In the genomic region with DNA sequence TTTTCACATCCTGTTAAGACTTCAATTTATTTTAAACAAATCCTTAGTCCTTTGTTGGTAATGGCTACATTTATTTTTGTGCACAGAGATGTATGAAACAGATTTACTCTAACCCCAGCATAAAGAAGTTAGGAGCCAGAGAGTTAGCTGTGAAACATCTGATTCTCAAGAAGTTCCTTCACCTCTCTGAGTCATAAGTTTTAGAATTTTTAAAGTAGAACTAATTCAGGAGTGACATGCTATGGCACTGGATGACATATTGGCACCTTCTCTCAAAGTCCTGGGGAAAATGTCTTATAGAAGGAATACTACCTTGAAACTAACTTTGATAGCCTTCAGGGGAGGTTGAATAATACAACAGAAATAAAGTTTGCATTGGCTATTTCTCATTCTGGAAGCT, we compare ENCODE assay signal across 19 cellular contexts. TPM values are rescaled to one million over a fixed set of nuclear protein-coding genes. Genes with fewer than 3 reads are reported as not detected.
DNase-seq lines count a peak whose midpoint lies in the region; ATAC-seq and TF ChIP-seq lines count a peak whose summit lies in the region.
"Had no signal": no experiment of that assay in that cellular context is flagged by ENCODE, and none has a peak within 500 bp of the region (broad histone marks: within the 10 kb centered on the region; RNA-seq: fewer than 3 reads in every experiment).

No MANE protein-coding gene starts in this region.

- no peak overlapping the region for H3K27ac ChIP-seq in GM23338 (ENCODE audit: low read depth)
- peak overlapping the region; percentile 97 for H3K27ac ChIP-seq in PC-9
- peak overlapping the region; percentile 83 for H3K27ac ChIP-seq in epithelial cell of prostate
- H3K27ac ChIP-seq: BLaER1 treated with 17β-estradiol and CSF1 and Interleukin-3, amounts not matched to agents 10 nM and 100 nM had no signal

- POLR2A ChIA-PET in PC-9 (lab: Charles Lee; ENCODE audit: unreplicated experiment), result no interaction called here

- H3K4me3 ChIP-seq in GM23338, result no peak overlapping the region
- H3K4me3 ChIP-seq in PC-9, result no peak overlapping the region
- H3K4me3 ChIP-seq: BLaER1 treated with 17β-estradiol and CSF1 and Interleukin-3, amounts not matched to agents 10 nM and 100 nM; HAP-1 had no signal

- H3K4me1 ChIP-seq in GM23338 (ENCODE audit: insufficient read depth) (peaks cover 2% of the 10 kb centered on the region; the same call in 1 of the 2 replicates), PC-9 (replicated peaks; ENCODE audit: insufficient read depth) (peaks cover 57% of the 10 kb centered on the region)
- H3K4me1 ChIP-seq: BLaER1 treated with 17β-estradiol and CSF1 and Interleukin-3, amounts not matched to agents 10 nM and 100 nM; HAP-1 had no signal

- H3K4me1 Mint-ChIP-seq in GM23338, result peaks cover 9% of the 10 kb centered on the region; the same call in 2 of the 3 replicates
- H3K4me1 Mint-ChIP-seq: CD4-positive, CD25-positive, alpha-beta regulatory T cell; IgD-negative memory B cell had no signal

- H2AFZ ChIP-seq in GM23338, result peak overlapping the region; percentile 28; the same call in 1 of the 2 replicates
- no peak overlapping the region for H2AFZ ChIP-seq in PC-9

- no peaks in the 10 kb centered on the region for H3K9me3 Mint-ChIP-seq in GM23338

- H3K36me3 ChIP-seq in GM23338 (ENCODE audit: insufficient read depth), result no peaks in the 10 kb centered on the region
- H3K36me3 ChIP-seq in PC-9 (ENCODE audit: low read depth), result no peaks in the 10 kb centered on the region
- H3K36me3 ChIP-seq: BLaER1 treated with 17β-estradiol and CSF1 and Interleukin-3, amounts not matched to agents 10 nM and 100 nM; HAP-1 had no signal

- no TSS peak for BruUV-seq in PC-9 (replicated peaks; lab: Mats Ljungman, UMichigan)

- H3K79me2 ChIP-seq in GM23338 (replicated peaks; ENCODE audit: insufficient read depth), result no peaks in the 10 kb centered on the region
- H3K79me2 ChIP-seq in PC-9 (ENCODE audit: low read depth), result no peaks in the 10 kb centered on the region

- no peak for ATAC-seq in GM23338
- no peak for ATAC-seq in HG03378 (IDR thresholded peaks at IDR 0.05; ENCODE audit: unreplicated experiment)
- ATAC-seq in GM21737 (IDR thresholded peaks at IDR 0.05; ENCODE audit: unreplicated experiment), result no peak

- H3K4me3 Mint-ChIP-seq in GM23338, result no peak overlapping the region
- H3K4me3 Mint-ChIP-seq: CD4-positive, CD25-positive, alpha-beta regulatory T cell; HFFc6; IgD-negative memory B cell had no signal

- CTCF ChIA-PET in PC-9 (lab: Charles Lee), result no interaction called here

- H3K4me2 ChIP-seq in GM23338, result no peak overlapping the region
- peak overlapping the region; percentile 76 for H3K4me2 ChIP-seq in PC-9
- H3K4me2 ChIP-seq: BLaER1 treated with 17β-estradiol and CSF1 and Interleukin-3, amounts not matched to agents 10 nM and 100 nM had no signal

- H3K9me2 ChIP-seq in GM23338 (ENCODE audit: insufficient read depth), result 0 out of 2 replicates have a peak, but pooled peaks cover 4% of the 10 kb centered on the region
- H3K9me2 ChIP-seq in PC-9 (ENCODE audit: insufficient read depth), result no peaks in the 10 kb centered on the region

- H4K20me1 ChIP-seq in GM23338 (replicated peaks; ENCODE audit: insufficient read depth) (no peaks in the 10 kb centered on the region), PC-9 (ENCODE audit: insufficient read depth) (no peaks in the 10 kb centered on the region)
- H4K20me1 ChIP-seq: BLaER1 treated with 17β-estradiol and CSF1 and Interleukin-3, amounts not matched to agents 10 nM and 100 nM had no signal

- H3K27me3 ChIP-seq in GM23338 (ENCODE audit: insufficient read depth) (no peaks in the 10 kb centered on the region), PC-9 (ENCODE audit: insufficient read depth, low read depth) (no peaks in the 10 kb centered on the region)

- no peak overlapping the region for H3K27ac Mint-ChIP-seq in GM23338
- H3K27ac Mint-ChIP-seq: CD4-positive, CD25-positive, alpha-beta regulatory T cell; HFFc6; IgD-negative memory B cell had no signal

- no peak for DNase-seq in GM23338 (ENCODE audit: low spot score)
- DNase-seq in PC-9, result peak in 1 of 2 experiments; percentile 47
- DNase-seq in epithelial cell of prostate (ENCODE audit: low read depth, low spot score), result no peak
- peak; percentile 12 for DNase-seq in renal cortical epithelial cell (ENCODE audit: low read depth)
- no peak for DNase-seq in COLO668 (lab: John Stamatoyannopoulos, UW; ENCODE audit: unreplicated experiment)
- no peak for DNase-seq in KG1 (lab: John Stamatoyannopoulos, UW)
- DNase-seq: ACHN; CD4-positive, CD25-positive, alpha-beta regulatory T cell; DMS153; DND-41; GDM1; HFFc6 had no signal

- peaks cover 6% of the 10 kb centered on the region for H3K27me3 Mint-ChIP-seq in GM23338 (ENCODE audit: insufficient read depth, low read depth, poor library complexity)

- H3K9me3 ChIP-seq in PC-9 (ENCODE audit: insufficient read depth, low read depth), result no peaks in the 10 kb centered on the region
- H3K9me3 ChIP-seq: BLaER1 treated with 17β-estradiol and CSF1 and Interleukin-3, amounts not matched to agents 10 nM and 100 nM; HAP-1 had no signal

- H3F3A ChIP-seq in GM23338 (replicated peaks; ENCODE audit: low read depth) (no peaks in the 10 kb centered on the region), PC-9 (ENCODE audit: insufficient read depth, low read depth) (peaks cover 33% of the 10 kb centered on the region)

- no peaks in the 10 kb centered on the region for H3K36me3 Mint-ChIP-seq in GM23338 (ENCODE audit: low read depth)
- H3K36me3 Mint-ChIP-seq: CD4-positive, CD25-positive, alpha-beta regulatory T cell; IgD-negative memory B cell had no signal

- intact Hi-C loops in PC-9 (cut with micrococcal nuclease; ENCODE audit: unreplicated experiment), result loop anchor here (5.0 kb wide), 1 partner anchor 39 kb away; no protein-coding TSS in a partner anchor

- TF ChIP-seq CTCF in GM23338 (conservative IDR thresholded peaks at IDR 0.05; ENCODE audit: low read depth in 2 of 2) (no peak), PC-9 (conservative IDR thresholded peaks at IDR 0.05) (no peak)

TF ChIP-seq in GM23338, 12 proteins besides CTCF, POLR2A, EP300 and RAD21 (continues in another document):
- no peak for TF ChIP-seq JUNB (IDR thresholded peaks at IDR 0.05; ENCODE audit: unreplicated experiment)
- no peak for TF ChIP-seq NANOG (IDR thresholded peaks at IDR 0.05; ENCODE audit: borderline replicate concordance)
- no peak for TF ChIP-seq CREB1 (CRISPR knock-in tag; IDR thresholded peaks at IDR 0.05; ENCODE audit: low read depth)
- no peak for TF ChIP-seq ZNF331 (CRISPR knock-in tag; IDR thresholded peaks at IDR 0.05; ENCODE audit: low read depth)

RNA-seq across cellular contexts. Expression of a gene that starts 6.4 kb away (rescaled TPM):
- total RNA-seq in GM23338 (2014; rRNA removed; shearing (Covaris generic)), result 144 and 147 TPM in 2 replicates
- polyA plus RNA-seq in GM23338 (2016; fragmentation: Nextera tagmentation; extraction: Ambion mirVana), result 41.2 and 44.7 TPM in 2 replicates
- total RNA-seq in PC-9 (2021) (66.0 and 90.1 TPM in 2 replicates), renal cortical epithelial cell (111 and 134 TPM in 2 replicates)
- total RNA-seq: HFFc6 had no signal
- polyA plus RNA-seq: CD4-positive, CD25-positive, alpha-beta regulatory T cell; IgD-negative memory B cell had no signal

RNA-seq across cellular contexts. Expression of a gene that starts 44.0 kb away (rescaled TPM):
- 0.24 TPM in 1 of 2 replicates, not detected in the other for total RNA-seq in GM23338 (2014; rRNA removed; shearing (Covaris generic))
- 0.05 and 0.07 TPM in 2 replicates for polyA plus RNA-seq in GM23338 (2016; fragmentation: Nextera tagmentation; extraction: Ambion mirVana)
- total RNA-seq in PC-9 (2021) (0.10 and 0.13 TPM in 2 replicates), renal cortical epithelial cell (0.05 and 0.35 TPM in 2 replicates)
- total RNA-seq: A172; CD4-positive, CD25-positive, alpha-beta regulatory T cell; HFFc6; HT1080 had no signal
- polyA plus RNA-seq: CD4-positive, CD25-positive, alpha-beta regulatory T cell had no signal
